In the genomic region with DNA sequence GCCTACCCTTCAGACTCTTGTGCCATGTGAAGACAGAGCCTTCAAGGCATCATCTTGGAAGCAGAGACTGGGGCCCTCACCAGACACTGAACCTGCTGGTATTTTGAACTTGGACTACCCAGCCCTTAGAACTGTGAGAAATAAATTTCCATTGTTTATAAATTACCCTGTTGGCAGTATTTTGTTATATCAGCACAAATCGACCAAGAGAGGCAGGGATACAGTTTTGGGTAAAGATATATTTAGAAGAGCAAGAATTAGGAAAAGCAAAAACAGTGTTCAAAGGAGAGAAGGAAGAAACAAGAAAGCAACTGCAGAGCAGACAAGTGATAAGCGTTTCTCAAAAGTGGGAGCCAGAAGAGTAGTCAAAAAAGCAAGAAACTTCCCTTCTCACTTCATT, we compare ENCODE assay signal across 27 cellular contexts.
"Had no signal": no experiment of that assay in that cellular context is flagged by ENCODE, and none has a peak within 500 bp of the region (broad histone marks: within the 10 kb centered on the region; RNA-seq: fewer than 3 reads in every experiment).

No MANE protein-coding gene starts in this region.

- H3K27ac ChIP-seq: coronary artery, dorsolateral prefrontal cortex, epithelial cell of prostate, esophagus squamous epithelium, gastrocnemius medialis, heart right ventricle, left lung, lower lobe of right lung had no signal

- DNase-seq: dermis blood vessel endothelial cell; dorsolateral prefrontal cortex; effector CD4-positive, alpha-beta T cell; effector memory CD4-positive, alpha-beta T cell; erythroblast; esophagus squamous epithelium; foreskin fibroblast; foreskin melanocyte; gastrocnemius medialis; glutamatergic neuron; head of caudate nucleus; heart right ventricle; hippocampal formation; left cardiac atrium; left lung; left ventricle myocardium superior; lower lobe of right lung; mesenchymal stem cell; midbrain; naive thymus-derived CD4-positive, alpha-beta T cell had no signal

- FAIRE-seq: colon, endometrium, islet of Langerhans, keratinocyte had no signal

- H3K27ac Mint-ChIP-seq: naive thymus-derived CD4-positive, alpha-beta T cell had no signal

- H3K36me3 ChIP-seq: esophagus squamous epithelium, gastrocnemius medialis, heart right ventricle, left lung, lower lobe of right lung had no signal

- H3K27me3 ChIP-seq: dorsolateral prefrontal cortex, esophagus squamous epithelium, gastrocnemius medialis, heart right ventricle, left lung had no signal

- H3K4me3 Mint-ChIP-seq: naive thymus-derived CD4-positive, alpha-beta T cell had no signal

- H3K36me3 Mint-ChIP-seq: naive thymus-derived CD4-positive, alpha-beta T cell had no signal

- ATAC-seq: esophagus mucosa; gastrocnemius medialis; heart right ventricle; left cardiac atrium; left lung; left ventricle myocardium superior; lower lobe of right lung; naive thymus-derived CD4-positive, alpha-beta T cell had no signal

- H3K4me3 ChIP-seq: coronary artery, dorsolateral prefrontal cortex, esophagus squamous epithelium, gastrocnemius medialis, heart right ventricle, left lung, lower lobe of right lung had no signal

- H3K4me1 ChIP-seq: esophagus squamous epithelium, gastrocnemius medialis, heart right ventricle, left lung, lower lobe of right lung had no signal

- H3K4me1 Mint-ChIP-seq: naive thymus-derived CD4-positive, alpha-beta T cell had no signal

- H3K9me3 ChIP-seq: esophagus squamous epithelium, gastrocnemius medialis, lower lobe of right lung had no signal
